In genomic region chr10:104101902-104102301, GRCh38 we compare ENCODE assay signal across 37 cellular contexts. TPM values are rescaled to one million over a fixed set of nuclear protein-coding genes. Genes with fewer than 3 reads are reported as not detected.
"Had no signal": no experiment of that assay in that cellular context is flagged by ENCODE, and none has a peak within 500 bp of the region (broad histone marks: within the 10 kb centered on the region; RNA-seq: fewer than 3 reads in every experiment).

No MANE protein-coding gene starts in this region.

- H3K4me3 Mint-ChIP-seq: activated B cell treated with CpG ODN at 0.5 μM for 24 hours; activated CD4-positive, alpha-beta memory T cell treated with anti-CD3 and anti-CD28 coated beads for 36 hours; activated CD4-positive, alpha-beta T cell treated with anti-CD3 and anti-CD28 coated beads, Interleukin-2, amount 10 ng/mL, durations not matched to agents 24 days and 14 days; activated CD8-positive, alpha-beta T cell treated with anti-CD3 and anti-CD28 coated beads for 36 hours; activated naive CD4-positive, alpha-beta T cell treated with anti-CD3 and anti-CD28 coated beads for 36 hours; activated naive CD8-positive, alpha-beta T cell treated with anti-CD3 and anti-CD28 coated beads for 36 hours; activated T-cell treated with anti-CD3 and anti-CD28 coated beads, Interleukin-2, amount 50 U/mL, for 4 hours; activated T-cell treated with anti-CD3 and anti-CD28 coated beads, Interleukin-2, amount 50 U/mL, for 72 hours; activated T-helper 1 cell treated with anti-CD3 and anti-CD28 coated beads, Interleukin-12 subunit alpha, Interleukin-12 subunit beta, Interleukin-2, Interleukin-4 antibody, amounts not matched to agents 30 ng/mL and 10 ng/mL and 1 ng/mL, durations not matched to agents 14 hours and 24 hours and 36 hours; activated T-helper 17 cell treated with anti-CD3 and anti-CD28 coated beads, Interleukin-2, amount 50 U/mL, for 72 hours; brain; central memory CD8-positive, alpha-beta T cell; T-helper 2 cell treated with Interferon-gamma antibody and Interleukin-4, amounts not matched to agents 5 μg/mL and 100 μg/mL, for 36 hours had no signal

- H3K27ac Mint-ChIP-seq: activated B cell treated with CpG ODN at 0.5 μM for 24 hours; activated CD4-positive, alpha-beta memory T cell treated with anti-CD3 and anti-CD28 coated beads for 36 hours; activated CD4-positive, alpha-beta T cell treated with anti-CD3 and anti-CD28 coated beads, Interleukin-2, amount 10 ng/mL, durations not matched to agents 24 days and 14 days; activated CD8-positive, alpha-beta T cell treated with anti-CD3 and anti-CD28 coated beads for 36 hours; activated naive CD4-positive, alpha-beta T cell treated with anti-CD3 and anti-CD28 coated beads for 36 hours; activated naive CD4-positive, alpha-beta T cell treated with anti-CD3 and anti-CD28 coated beads, Interleukin-2, amount 50 U/mL, for 72 hours; activated naive CD8-positive, alpha-beta T cell treated with anti-CD3 and anti-CD28 coated beads for 36 hours; activated T-cell treated with anti-CD3 and anti-CD28 coated beads, Interleukin-2, amount 50 U/mL, for 72 hours; activated T-helper 1 cell treated with anti-CD3 and anti-CD28 coated beads, Interleukin-12 subunit alpha, Interleukin-12 subunit beta, Interleukin-2, Interleukin-4 antibody, amounts not matched to agents 30 ng/mL and 10 ng/mL and 1 ng/mL, durations not matched to agents 14 hours and 24 hours and 36 hours; activated T-helper 17 cell treated with anti-CD3 and anti-CD28 coated beads, Interleukin-2, amount 50 U/mL, for 72 hours; brain; T-helper 2 cell treated with Interferon-gamma antibody and Interleukin-4, amounts not matched to agents 5 μg/mL and 100 μg/mL, for 36 hours had no signal

- H3K4me1 ChIP-seq: adrenal gland had no signal

- H3K4me3 ChIP-seq: adrenal gland, cardiac muscle cell had no signal

- H3K27ac ChIP-seq: adrenal gland, cardiac muscle cell, VCaP had no signal

- H3K27me3 Mint-ChIP-seq: activated CD8-positive, alpha-beta T cell treated with anti-CD3 and anti-CD28 coated beads for 36 hours; activated naive CD8-positive, alpha-beta T cell treated with anti-CD3 and anti-CD28 coated beads for 36 hours; activated T-helper 17 cell treated with anti-CD3 and anti-CD28 coated beads, Interleukin-2, amount 50 U/mL, for 72 hours had no signal

- H3K27me3 ChIP-seq: adrenal gland, cardiac muscle cell had no signal

- H3K36me3 Mint-ChIP-seq: activated CD4-positive, alpha-beta memory T cell treated with anti-CD3 and anti-CD28 coated beads for 36 hours; activated naive CD4-positive, alpha-beta T cell treated with anti-CD3 and anti-CD28 coated beads, Interleukin-2, amount 50 U/mL, for 72 hours; activated naive CD8-positive, alpha-beta T cell treated with anti-CD3 and anti-CD28 coated beads for 36 hours; brain had no signal

- H3K9me3 ChIP-seq: adrenal gland had no signal

- H3K36me3 ChIP-seq: adrenal gland, cardiac muscle cell had no signal

- DNase-seq: activated B cell treated with CpG ODN at 0.5 μM for 24 hours; activated CD4-positive, alpha-beta memory T cell treated with anti-CD3 and anti-CD28 coated beads for 36 hours; activated CD4-positive, alpha-beta T cell treated with anti-CD3 and anti-CD28 coated beads for 4 hours; activated CD4-positive, alpha-beta T cell treated with anti-CD3 and anti-CD28 coated beads, Interleukin-2, amount 10 ng/mL, durations not matched to agents 24 days and 14 days; activated CD4-positive, alpha-beta T cell treated with anti-CD3 and anti-CD28 coated beads, Interleukin-2, amount 50 U/mL, for 1 hour; activated CD4-positive, alpha-beta T cell treated with anti-CD3 and anti-CD28 coated beads, Interleukin-2, amount 50 U/mL, for 4 hours; activated CD4-positive, CD25-positive, alpha-beta regulatory T cell treated with anti-CD3 and anti-CD28 coated beads, Interleukin-2, amount 50 U/mL, for 72 hours; activated CD8-positive, alpha-beta memory T cell treated with anti-CD3 and anti-CD28 coated beads, Interleukin-2, amount 50 U/mL, for 4 hours; activated CD8-positive, alpha-beta T cell treated with anti-CD3 and anti-CD28 coated beads for 36 hours; activated effector memory CD4-positive, alpha-beta T cell treated with anti-CD3 and anti-CD28 coated beads, Interleukin-2, amount 50 U/mL, for 16 hours; activated gamma-delta T cell treated with Interleukin-2 at 50 U/mL for 16 hours; activated naive CD4-positive, alpha-beta T cell; activated naive CD4-positive, alpha-beta T cell treated with anti-CD3 and anti-CD28 coated beads for 36 hours; activated naive CD4-positive, alpha-beta T cell treated with anti-CD3 and anti-CD28 coated beads, Interleukin-2, amount 50 U/mL, for 16 hours; activated naive CD8-positive, alpha-beta T cell treated with anti-CD3 and anti-CD28 coated beads for 36 hours; activated T-cell treated with anti-CD3 and anti-CD28 coated beads for 4 hours; activated T-cell treated with anti-CD3 and anti-CD28 coated beads, Interleukin-2, amount 50 U/mL, for 1 hour; activated T-cell treated with anti-CD3 and anti-CD28 coated beads, Interleukin-2, amount 50 U/mL, for 4 hours; activated T-cell treated with anti-CD3 and anti-CD28 coated beads, Interleukin-2, amount 50 U/mL, for 72 hours; adrenal gland; amniotic stem cell; aorta; caudate nucleus; cerebellar nuclear complex; T-helper 2 cell; T-helper 9 cell had no signal

- H3K4me1 Mint-ChIP-seq: activated B cell treated with CpG ODN at 0.5 μM for 24 hours; brain; central memory CD8-positive, alpha-beta T cell had no signal

- H3K9me3 Mint-ChIP-seq: activated CD4-positive, alpha-beta memory T cell treated with anti-CD3 and anti-CD28 coated beads for 36 hours; activated CD8-positive, alpha-beta T cell treated with anti-CD3 and anti-CD28 coated beads for 36 hours; activated naive CD4-positive, alpha-beta T cell treated with anti-CD3 and anti-CD28 coated beads for 36 hours; activated naive CD4-positive, alpha-beta T cell treated with anti-CD3 and anti-CD28 coated beads, Interleukin-2, amount 50 U/mL, for 72 hours; activated naive CD8-positive, alpha-beta T cell treated with anti-CD3 and anti-CD28 coated beads for 36 hours; activated T-cell treated with anti-CD3 and anti-CD28 coated beads, Interleukin-2, amount 50 U/mL, for 4 hours; activated T-cell treated with anti-CD3 and anti-CD28 coated beads, Interleukin-2, amount 50 U/mL, for 72 hours; activated T-helper 1 cell treated with anti-CD3 and anti-CD28 coated beads, Interleukin-12 subunit alpha, Interleukin-12 subunit beta, Interleukin-2, Interleukin-4 antibody, amounts not matched to agents 30 ng/mL and 10 ng/mL and 1 ng/mL, durations not matched to agents 14 hours and 24 hours and 36 hours; activated T-helper 17 cell treated with anti-CD3 and anti-CD28 coated beads, Interleukin-2, amount 50 U/mL, for 72 hours; central memory CD8-positive, alpha-beta T cell; T-helper 2 cell treated with Interferon-gamma antibody and Interleukin-4, amounts not matched to agents 5 μg/mL and 100 μg/mL, for 36 hours had no signal

- ATAC-seq: activated CD8-positive, alpha-beta T cell treated with anti-CD3 and anti-CD28 coated beads for 36 hours; activated naive CD4-positive, alpha-beta T cell treated with anti-CD3 and anti-CD28 coated beads, Interleukin-2, amount 50 U/mL, for 72 hours; activated T-cell treated with anti-CD3 and anti-CD28 coated beads, Interleukin-2, amount 50 U/mL, for 4 hours; activated T-cell treated with anti-CD3 and anti-CD28 coated beads, Interleukin-2, amount 50 U/mL, for 72 hours; activated T-helper 17 cell treated with anti-CD3 and anti-CD28 coated beads, Interleukin-2, amount 50 U/mL, for 72 hours had no signal

RNA-seq across cellular contexts. Expression of gene COL17A1, which starts 16.2 kb away (rescaled TPM):
- total RNA-seq: activated B cell treated with CpG ODN at 0.5 μM for 24 hours; activated CD4-positive, alpha-beta memory T cell treated with anti-CD3 and anti-CD28 coated beads for 36 hours; activated CD4-positive, alpha-beta T cell treated with anti-CD3 and anti-CD28 coated beads, Interleukin-2, amount 10 ng/mL, durations not matched to agents 24 days and 14 days; activated CD8-positive, alpha-beta memory T cell treated with anti-CD3 and anti-CD28 coated beads for 36 hours; activated CD8-positive, alpha-beta T cell treated with anti-CD3 and anti-CD28 coated beads for 36 hours; activated naive CD4-positive, alpha-beta T cell treated with anti-CD3 and anti-CD28 coated beads for 36 hours; activated naive CD4-positive, alpha-beta T cell treated with anti-CD3 and anti-CD28 coated beads, Interleukin-2, amount 50 U/mL, for 72 hours; activated naive CD8-positive, alpha-beta T cell treated with anti-CD3 and anti-CD28 coated beads for 36 hours; activated T-cell treated with anti-CD3 and anti-CD28 coated beads, Interleukin-2, amount 50 U/mL, for 72 hours; activated T-helper 1 cell treated with anti-CD3 and anti-CD28 coated beads, Interleukin-12 subunit alpha, Interleukin-12 subunit beta, Interleukin-2, Interleukin-4 antibody, amounts not matched to agents 30 ng/mL and 10 ng/mL and 1 ng/mL, durations not matched to agents 14 hours and 24 hours and 36 hours; activated T-helper 17 cell treated with anti-CD3 and anti-CD28 coated beads, Interleukin-2, amount 50 U/mL, for 72 hours; cardiac muscle cell; chondrocyte; T-helper 1 cell treated with Interleukin-12 subunit alpha and Interleukin-12 subunit beta and Interleukin-4 antibody, amounts not matched to agents 30 ng/mL and 1 ng/mL, for 36 hours had no signal
